Comparison of ENCODE assay signal across 15 cellular contexts in genomic region chr2:48322251-48322650, GRCh38. TPM values are rescaled to one million over a fixed set of nuclear protein-coding genes. Genes with fewer than 3 reads are reported as not detected.
DNase-seq lines count a peak whose midpoint lies in the region; ATAC-seq and TF ChIP-seq lines count a peak whose summit lies in the region.
"Had no signal": no experiment of that assay in that cellular context is flagged by ENCODE, and none has a peak within 500 bp of the region (broad histone marks: within the 10 kb centered on the region; RNA-seq: fewer than 3 reads in every experiment).

No MANE protein-coding gene starts in this region.

- H3K4me3 ChIP-seq in CD4-positive, CD25-positive, alpha-beta regulatory T cell (ENCODE audit: low read depth, low read length) = peak overlapping the region; percentile 54
- no peak overlapping the region for H3K4me3 ChIP-seq in CD8-positive, alpha-beta T cell (ENCODE audit: low read depth, low read length)
- no peak overlapping the region for H3K4me3 ChIP-seq in PC-9
- H3K4me3 ChIP-seq: colonic mucosa, spleen had no signal

- no peaks in the 10 kb centered on the region; the same call in 1 of the 2 replicates for H4K20me1 ChIP-seq in PC-9 (ENCODE audit: insufficient read depth)

- H3K27ac ChIP-seq in CD4-positive, CD25-positive, alpha-beta regulatory T cell (ENCODE audit: insufficient read depth, low read length, poor library complexity, severe bottlenecking) = no peak overlapping the region
- no peak overlapping the region for H3K27ac ChIP-seq in CD8-positive, alpha-beta T cell (ENCODE audit: low read depth, low read length)
- H3K27ac ChIP-seq in PC-9 = no peak overlapping the region
- H3K27ac ChIP-seq: colonic mucosa had no signal

- POLR2A ChIA-PET in CD8-positive, alpha-beta T cell (lab: Charles Lee) = no interaction called here
- POLR2A ChIA-PET in activated CD8-positive, alpha-beta T cell treated with anti-CD3 and anti-CD28 coated beads for 36 hours (lab: Charles Lee) = interaction anchor here (0.6 kb wide), 1 partner anchor 99 kb away, joined by 3 read pairs; no protein-coding TSS in a partner anchor
- POLR2A ChIA-PET in PC-9 (lab: Charles Lee; ENCODE audit: unreplicated experiment) = no interaction called here

- peaks cover 99% of the 10 kb centered on the region for H3K79me2 ChIP-seq in PC-9 (ENCODE audit: low read depth)

- no peak for TF ChIP-seq CTCF in CD8-positive, alpha-beta T cell (IDR thresholded peaks at IDR 0.05)
- no peak for TF ChIP-seq CTCF in activated CD8-positive, alpha-beta T cell treated with anti-CD3 and anti-CD28 coated beads for 36 hours (IDR thresholded peaks at IDR 0.05)
- TF ChIP-seq CTCF in PC-9 (conservative IDR thresholded peaks at IDR 0.05) = no peak

- no TSS peak for BruUV-seq in PC-9 (replicated peaks; lab: Mats Ljungman, UMichigan)

- no peaks in the 10 kb centered on the region for H3K27me3 Mint-ChIP-seq in CD4-positive, CD25-positive, alpha-beta regulatory T cell
- H3K27me3 Mint-ChIP-seq in CD8-positive, alpha-beta T cell (ENCODE audit: low read depth) = no peaks in the 10 kb centered on the region
- H3K27me3 Mint-ChIP-seq in activated CD8-positive, alpha-beta T cell treated with anti-CD3 and anti-CD28 coated beads for 36 hours = no peaks in the 10 kb centered on the region
- H3K27me3 Mint-ChIP-seq in naive B cell = no peaks in the 10 kb centered on the region

- no peak overlapping the region for H3K4me2 ChIP-seq in PC-9

- peaks cover 59 to 86% (median 77%) of the 10 kb centered on the region in 4 donors for H3K4me1 Mint-ChIP-seq in CD4-positive, CD25-positive, alpha-beta regulatory T cell
- peaks cover 79% of the 10 kb centered on the region for H3K4me1 Mint-ChIP-seq in CD8-positive, alpha-beta T cell (ENCODE audit: low read depth)
- peaks cover 70% of the 10 kb centered on the region for H3K4me1 Mint-ChIP-seq in activated CD8-positive, alpha-beta T cell treated with anti-CD3 and anti-CD28 coated beads for 36 hours (ENCODE audit: low read depth)
- peaks cover 49 to 80% (median 66%) of the 10 kb centered on the region in 3 donors for H3K4me1 Mint-ChIP-seq in naive B cell

- peaks cover 4% of the 10 kb centered on the region for H3K36me3 Mint-ChIP-seq in CD4-positive, CD25-positive, alpha-beta regulatory T cell
- peaks cover 7% of the 10 kb centered on the region for H3K36me3 Mint-ChIP-seq in CD8-positive, alpha-beta T cell
- H3K36me3 Mint-ChIP-seq in activated CD8-positive, alpha-beta T cell treated with anti-CD3 and anti-CD28 coated beads for 36 hours (ENCODE audit: low read depth) = peaks cover 25% of the 10 kb centered on the region
- peaks cover 0 to 10% of the 10 kb centered on the region in 2 donors for H3K36me3 Mint-ChIP-seq in naive B cell

- H2AFZ ChIP-seq in PC-9 = no peak overlapping the region

- H3K36me3 ChIP-seq in CD4-positive, CD25-positive, alpha-beta regulatory T cell (ENCODE audit: control insufficient read depth, insufficient read depth, low read length) = peaks cover 2% of the 10 kb centered on the region
- no peaks in the 10 kb centered on the region for H3K36me3 ChIP-seq in CD8-positive, alpha-beta T cell (ENCODE audit: insufficient read depth, low read length)
- H3K36me3 ChIP-seq in PC-9 (ENCODE audit: low read depth) = no peaks in the 10 kb centered on the region
- H3K36me3 ChIP-seq: colonic mucosa, spleen had no signal

- no peak for ATAC-seq in CD4-positive, CD25-positive, alpha-beta regulatory T cell (ENCODE audit: low read depth in 2 of 2)
- no peak for ATAC-seq in CD8-positive, alpha-beta T cell
- no peak for ATAC-seq in activated CD8-positive, alpha-beta T cell treated with anti-CD3 and anti-CD28 coated beads for 36 hours
- ATAC-seq in naive B cell (ENCODE audit: low read depth in 2 of 2) (no peak), GM21367 (IDR thresholded peaks at IDR 0.05; ENCODE audit: unreplicated experiment) (no peak), SK-N-SH treated with all-trans-retinoic acid at 6 μM for 48 hours (no peak)
- ATAC-seq: left lobe of liver had no signal

- H3K27me3 ChIP-seq in CD4-positive, CD25-positive, alpha-beta regulatory T cell (ENCODE audit: control insufficient read depth, insufficient read depth, low read length) = no peaks in the 10 kb centered on the region
- H3K27me3 ChIP-seq in CD8-positive, alpha-beta T cell (ENCODE audit: insufficient read depth, low read length) = no peaks in the 10 kb centered on the region
- H3K27me3 ChIP-seq in PC-9 (ENCODE audit: insufficient read depth, low read depth) = no peaks in the 10 kb centered on the region
- H3K27me3 ChIP-seq: colonic mucosa, spleen had no signal

- intact Hi-C loops in CD8-positive, alpha-beta T cell (cut with DNase I, micrococcal nuclease) = no loop called here
- intact Hi-C loops in activated CD8-positive, alpha-beta T cell treated with anti-CD3 and anti-CD28 coated beads for 36 hours (cut with micrococcal nuclease) = no loop called here
- intact Hi-C loops in PC-9 (cut with micrococcal nuclease; ENCODE audit: unreplicated experiment) = no loop called here

- peak overlapping the region in 2 of 3 donors; percentile 27 to 28 for H3K27ac Mint-ChIP-seq in CD4-positive, CD25-positive, alpha-beta regulatory T cell
- peak overlapping the region; percentile 11 for H3K27ac Mint-ChIP-seq in CD8-positive, alpha-beta T cell
- peak overlapping the region; percentile 59 for H3K27ac Mint-ChIP-seq in activated CD8-positive, alpha-beta T cell treated with anti-CD3 and anti-CD28 coated beads for 36 hours
- H3K27ac Mint-ChIP-seq in naive B cell = peak overlapping the region; percentile 64 to 95 (median 76)

- CTCF ChIA-PET in CD8-positive, alpha-beta T cell (lab: Charles Lee) = no interaction called here
- CTCF ChIA-PET in activated CD8-positive, alpha-beta T cell treated with anti-CD3 and anti-CD28 coated beads for 36 hours (lab: Charles Lee) = interaction anchor here (1.2 kb wide), 1 partner anchor 24 kb away, joined by 4 read pairs; no protein-coding TSS in a partner anchor
- CTCF ChIA-PET in PC-9 (lab: Charles Lee) = no interaction called here

- DNase-seq in CD4-positive, CD25-positive, alpha-beta regulatory T cell = no peak
- no peak for DNase-seq in CD8-positive, alpha-beta T cell
- no peak for DNase-seq in activated CD8-positive, alpha-beta T cell treated with anti-CD3 and anti-CD28 coated beads for 36 hours
- no peak for DNase-seq in naive B cell
- DNase-seq in PC-9 = no peak
- DNase-seq: activated CD4-positive, alpha-beta T cell treated with anti-CD3 and anti-CD28 coated beads, Interleukin-2, amount 50 U/mL, for 1 hour; Caco-2; colonic mucosa; NCI-H1417 treated with DMSO at 0.1 percent for 48 hours; NCI-H524 treated with DMSO at 0.1 percent for 48 hours; spleen; stimulated activated CD4-positive, alpha-beta T cell treated with anti-CD3 and anti-CD28 coated beads, Interleukin-4, amount 100 ng/mL, for 24 hours had no signal

- peaks cover 70% of the 10 kb centered on the region for H3K4me1 ChIP-seq in CD4-positive, CD25-positive, alpha-beta regulatory T cell (ENCODE audit: control insufficient read depth, insufficient read depth, low read length, poor library complexity, severe bottlenecking)
- H3K4me1 ChIP-seq in CD8-positive, alpha-beta T cell (ENCODE audit: insufficient read depth, low read length) = peaks cover 58% of the 10 kb centered on the region
- H3K4me1 ChIP-seq in PC-9 (replicated peaks; ENCODE audit: insufficient read depth) = peaks cover under 1% of the 10 kb centered on the region
- H3K4me1 ChIP-seq: colonic mucosa had no signal

- no peaks in the 10 kb centered on the region for H3K9me3 ChIP-seq in CD4-positive, CD25-positive, alpha-beta regulatory T cell (ENCODE audit: control insufficient read depth in 2 of 2, low read length in 2 of 2)
- no peaks in the 10 kb centered on the region for H3K9me3 ChIP-seq in CD8-positive, alpha-beta T cell (ENCODE audit: low read length)
- peaks cover 3% of the 10 kb centered on the region; the same call in 1 of the 2 replicates for H3K9me3 ChIP-seq in PC-9 (ENCODE audit: insufficient read depth, low read depth)
- H3K9me3 ChIP-seq: Caco-2, colonic mucosa, spleen had no signal

- no peaks in the 10 kb centered on the region for H3K9me2 ChIP-seq in PC-9 (ENCODE audit: insufficient read depth)

- H3K4me3 Mint-ChIP-seq in CD4-positive, CD25-positive, alpha-beta regulatory T cell = peak overlapping the region; percentile 0 to 70 (median 60)
- peak overlapping the region; percentile 12 for H3K4me3 Mint-ChIP-seq in CD8-positive, alpha-beta T cell
- no peak overlapping the region for H3K4me3 Mint-ChIP-seq in activated CD8-positive, alpha-beta T cell treated with anti-CD3 and anti-CD28 coated beads for 36 hours
- H3K4me3 Mint-ChIP-seq in naive B cell = peak overlapping the region in 4 of 8 donors; percentile 31 to 64 (median 50)

- no peaks in the 10 kb centered on the region for H3F3A ChIP-seq in PC-9 (ENCODE audit: insufficient read depth, low read depth)

- peaks cover 0 to 7% (median 0%) of the 10 kb centered on the region in 7 donors for H3K9me3 Mint-ChIP-seq in CD4-positive, CD25-positive, alpha-beta regulatory T cell
- H3K9me3 Mint-ChIP-seq in CD8-positive, alpha-beta T cell = no peaks in the 10 kb centered on the region
- peaks cover 5% of the 10 kb centered on the region for H3K9me3 Mint-ChIP-seq in activated CD8-positive, alpha-beta T cell treated with anti-CD3 and anti-CD28 coated beads for 36 hours
- H3K9me3 Mint-ChIP-seq in naive B cell = peaks cover 0 to 6% (median 4%) of the 10 kb centered on the region in 7 donors

TF ChIP-seq in SK-N-SH treated with all-trans-retinoic acid at 6 μM for 48 hours, 23 proteins besides CTCF, POLR2A, EP300 and RAD21 (continues in another document):
- TF ChIP-seq CREB5 (CRISPR knock-in tag; IDR thresholded peaks at IDR 0.05; ENCODE audit: low read depth) (no peak), ZNF8 (CRISPR knock-in tag; IDR thresholded peaks at IDR 0.05) (no peak), TOX (CRISPR knock-in tag; IDR thresholded peaks at IDR 0.05; ENCODE audit: borderline replicate concordance) (no peak), ZFP3 (CRISPR knock-in tag; IDR thresholded peaks at IDR 0.05) (no peak), SNAI2 (CRISPR knock-in tag; IDR thresholded peaks at IDR 0.05) (no peak), TCF4 (CRISPR knock-in tag; IDR thresholded peaks at IDR 0.05; ENCODE audit: borderline replicate concordance) (no peak)

RNA-seq across cellular contexts. Expression of gene FOXN2, which starts 7.8 kb away (rescaled TPM):
- total RNA-seq in CD4-positive, CD25-positive, alpha-beta regulatory T cell = 58.4 TPM
- polyA plus RNA-seq in CD4-positive, CD25-positive, alpha-beta regulatory T cell = 10 to 100 TPM; 48.9 to 67.6 (median 59.5) TPM
- total RNA-seq in CD8-positive, alpha-beta T cell = 10 to 100 TPM; 32.0 to 36.6 TPM
- total RNA-seq in activated CD8-positive, alpha-beta T cell treated with anti-CD3 and anti-CD28 coated beads for 36 hours = 10 to 100 TPM; 56.4 to 58.3 TPM
- polyA plus RNA-seq in naive B cell (ENCODE audit: low read depth in 6 of 6) = 10 to 100 TPM; 14.6 to 57.6 (median 50.1) TPM
- 11.6 and 13.4 TPM in 2 replicates for total RNA-seq in PC-9 (2021)

Comparison
In these comparisons a context has a peak if more than half of its experiments do, and no peak if none do; other contexts are left out.
1. H3K27ac Mint-ChIP-seq: peak in every context shown above with its lines; median percentile 76 in naive B cell; 59 in activated CD8-positive, alpha-beta T cell treated with anti-CD3 and anti-CD28 coated beads for 36 hours; 28 in CD4-positive, CD25-positive, alpha-beta regulatory T cell; 11 in CD8-positive, alpha-beta T cell.